ENCODE assay signal across 20 cellular contexts in the genomic region with DNA sequence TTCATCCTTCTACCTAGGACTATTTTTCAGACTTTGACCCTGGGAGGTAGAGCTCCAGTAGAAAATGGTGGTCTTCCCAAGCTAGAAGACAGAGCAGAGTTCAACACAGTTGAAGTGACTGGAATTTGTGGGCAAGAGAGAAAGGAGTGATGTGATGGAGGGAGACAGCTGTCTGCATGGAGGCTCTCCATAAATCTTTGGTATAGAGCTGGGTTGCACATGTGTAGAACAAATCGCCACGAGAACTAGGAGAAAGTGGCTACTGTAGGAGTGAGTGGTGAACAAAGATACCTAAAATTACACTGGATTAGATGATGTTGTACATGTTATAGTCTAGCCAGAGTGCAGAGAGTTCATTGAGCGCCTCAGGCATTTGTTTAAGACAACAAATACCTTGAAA.
"Had no signal": no experiment of that assay in that cellular context is flagged by ENCODE, and none has a peak within 500 bp of the region (broad histone marks: within the 10 kb centered on the region; RNA-seq: fewer than 3 reads in every experiment).

No MANE protein-coding gene starts in this region.

- H3K4me2 ChIP-seq: SK-N-SH had no signal

- DNase-seq: MG63, NCI-H1092, NCI-H1105 treated with DMSO at 0.1 percent for 48 hours, NCI-H1417 treated with DMSO at 0.1 percent for 48 hours, NCI-H146, NCI-H1694 treated with DMSO at 0.1 percent for 48 hours, NCI-H1930, NCI-H2081, NCI-H2107, NCI-H2227 treated with DMSO at 0.1 percent for 48 hours, NCI-H524, NCI-H526 treated with DMSO at 0.1 percent for 48 hours, NCI-H774, Right ventricle myocardium superior, RPMI8226, SIG-M5, SK-N-SH had no signal

- FAIRE-seq: K562, RCC 7860 had no signal

- H3K27ac Mint-ChIP-seq: IgD-negative memory B cell had no signal

- H3K9me3 ChIP-seq: MG63, SK-N-SH had no signal

- H3K9ac ChIP-seq: SK-N-SH had no signal

- H3K4me3 ChIP-seq: K562, MG63 had no signal

- H3K9me3 Mint-ChIP-seq: IgD-negative memory B cell had no signal

- ATAC-seq: K562 had no signal

- H3K27me3 Mint-ChIP-seq: IgD-negative memory B cell had no signal

- H3K4me3 Mint-ChIP-seq: IgD-negative memory B cell had no signal

- H3K27me3 ChIP-seq: MG63 had no signal
